ENCODE assay signal across 1 cellular context in genomic region chr16:48597563-48598392, GRCh38.
TF ChIP-seq lines count a peak whose summit lies in the region.

No MANE protein-coding gene starts in this region.

TF ChIP-seq in K562, 482 proteins besides CTCF, POLR2A, EP300 and RAD21:
- TF ChIP-seq PRDM10 (IDR thresholded peaks at IDR 0.05; ENCODE audit: partially characterized antibody) = peak; percentile 72
- TF ChIP-seq WHSC1 (IDR thresholded peaks at IDR 0.05; ENCODE audit: low read length) = no peak
- TF ChIP-seq AFF4 (CRISPR knock-in tag; IDR thresholded peaks at IDR 0.05) = no peak
